Comparison of ENCODE assay signal across 1 cellular context in the genomic region with DNA sequence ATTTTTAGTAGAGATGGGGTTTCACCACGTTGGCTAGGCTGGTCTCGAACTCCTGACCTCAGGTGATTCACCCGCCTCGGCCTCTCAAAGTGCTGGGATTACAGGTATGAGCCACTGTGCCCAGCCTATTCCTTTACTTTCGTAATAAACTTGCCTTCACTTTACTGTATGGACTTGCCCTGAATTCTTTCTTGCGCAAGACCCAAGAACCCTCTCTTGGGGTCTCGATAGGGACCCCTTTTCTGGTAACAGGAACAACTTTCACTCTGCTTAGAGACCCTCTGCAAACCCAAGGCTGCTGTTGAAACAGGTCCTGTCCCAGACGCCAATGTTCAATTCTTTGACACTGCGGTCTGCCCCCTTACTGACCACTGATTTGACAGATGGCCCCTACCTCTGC. TPM values are rescaled to one million over a fixed set of nuclear protein-coding genes. Genes with fewer than 3 reads are reported as not detected.
"Had no signal": no experiment of that assay in that cellular context is flagged by ENCODE, and none has a peak within 500 bp of the region (broad histone marks: within the 10 kb centered on the region; RNA-seq: fewer than 3 reads in every experiment).

No MANE protein-coding gene starts in this region.

RNA-seq across cellular contexts. Expression of gene ADRA1D, which starts 29.7 kb away (rescaled TPM):
- total RNA-seq: subcutaneous adipose tissue had no signal
